In the genomic region with DNA sequence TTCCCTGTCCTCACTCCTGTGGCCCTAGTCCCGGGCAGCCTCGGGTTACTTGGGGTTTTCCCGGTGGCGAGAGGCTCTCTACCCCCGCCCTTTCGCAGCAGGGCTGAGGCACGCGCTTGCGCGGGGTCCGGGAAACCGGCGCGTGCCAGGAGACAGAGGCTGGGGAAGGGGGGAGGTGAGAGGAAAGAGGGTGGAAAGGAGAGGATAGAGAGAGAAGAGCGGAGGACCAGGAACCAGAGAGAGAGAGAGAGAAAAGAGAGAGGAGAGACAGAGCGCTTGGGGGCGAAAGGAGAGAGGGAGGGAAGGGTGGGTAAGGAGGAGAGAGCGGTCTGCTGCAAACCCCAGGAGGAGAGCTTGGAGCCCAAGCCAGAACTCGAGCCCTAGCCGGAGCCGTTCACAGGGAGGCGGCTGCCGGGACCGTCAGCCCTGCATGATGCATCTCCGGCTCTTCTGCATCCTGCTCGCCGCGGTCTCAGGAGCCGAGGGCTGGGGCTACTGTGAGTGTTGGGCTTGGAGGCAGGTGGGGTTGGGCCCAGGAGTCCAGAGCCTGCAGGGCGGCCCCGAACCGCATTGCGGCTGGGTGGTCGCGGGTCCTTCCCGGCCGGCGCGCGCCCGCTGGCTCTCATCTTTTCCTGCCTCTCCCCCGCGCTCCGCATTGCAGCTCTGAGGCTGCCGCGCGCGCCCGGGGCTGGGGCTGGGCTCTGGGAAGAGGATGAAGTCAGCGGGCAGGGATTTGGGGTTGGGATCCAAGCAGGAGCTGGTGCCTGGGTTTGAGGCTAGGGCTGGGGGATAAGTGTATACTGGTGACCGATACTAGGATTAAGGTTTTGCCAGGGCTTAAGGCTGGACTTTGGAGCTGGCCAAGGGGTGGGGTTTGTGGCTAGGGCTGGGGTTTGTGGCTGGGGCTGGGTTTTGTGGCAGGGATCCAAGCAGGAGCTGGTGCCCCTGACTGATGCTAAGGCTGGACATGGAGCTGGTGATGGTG, we compare ENCODE assay signal across 8 cellular contexts. TPM values are rescaled to one million over a fixed set of nuclear protein-coding genes. Genes with fewer than 3 reads are reported as not detected.
DNase-seq lines count a peak whose midpoint lies in the region; ATAC-seq, FAIRE-seq and TF ChIP-seq lines count a peak whose summit lies in the region.

A gene (plus strand): TSS at position 132 of the 985 bp plus-strand sequence. CDS start 299 bp downstream, at position 431.

- DNase-seq in CD8-positive, alpha-beta T cell, result peak in 3 of 7 experiments; percentile 27 to 30 (median 29)
- peak; percentile 93 for DNase-seq in H7
- no peak for DNase-seq in Panc1 (ENCODE audit: low read depth, low spot score)
- peak; percentile 48 for DNase-seq in bronchial epithelial cell (ENCODE audit: low read depth)
- peak; percentile 75 for DNase-seq in iPS-NIHi7 (ENCODE audit: extremely low spot score)
- peak; percentile 55 for DNase-seq in small intestine

- H3K36me3 ChIP-seq in CD8-positive, alpha-beta T cell (ENCODE audit: insufficient read depth, low read length), result no peaks in the 10 kb centered on the region
- no peaks in the 10 kb centered on the region; the same call in 1 of the 2 replicates for H3K36me3 ChIP-seq in H7 (replicated peaks; ENCODE audit: control insufficient read depth, insufficient read depth, low read length)
- no peaks in the 10 kb centered on the region for H3K36me3 ChIP-seq in Panc1 (ENCODE audit: control insufficient read depth, insufficient read depth, low read length)
- no peaks in the 10 kb centered on the region for H3K36me3 ChIP-seq in bronchial epithelial cell (ENCODE audit: control insufficient read depth, insufficient read depth, low read length)
- no peaks in the 10 kb centered on the region for H3K36me3 ChIP-seq in small intestine (ENCODE audit: control insufficient read depth in 2 of 2, insufficient read depth in 2 of 2, low read length in 2 of 2)

- H3K9me3 ChIP-seq in CD8-positive, alpha-beta T cell (ENCODE audit: low read length), result no peaks in the 10 kb centered on the region
- H3K9me3 ChIP-seq in Panc1 (ENCODE audit: control insufficient read depth, insufficient read depth, low read depth, low read length) (no peaks in the 10 kb centered on the region), small intestine (ENCODE audit: control insufficient read depth, low read depth) (peaks cover 1% of the 10 kb centered on the region)

- intact Hi-C loops in CD8-positive, alpha-beta T cell (cut with DNase I, micrococcal nuclease), result no loop called here
- intact Hi-C loops in Panc1 (cut with micrococcal nuclease; ENCODE audit: unreplicated experiment), result no loop called here

- TF ChIP-seq CTCF in CD8-positive, alpha-beta T cell (IDR thresholded peaks at IDR 0.05), result no peak
- no peak for TF ChIP-seq CTCF in Panc1 (IDR thresholded peaks at IDR 0.05)
- no peak for TF ChIP-seq CTCF in bronchial epithelial cell (IDR thresholded peaks at IDR 0.05; ENCODE audit: insufficient read depth, low read length, severe bottlenecking)

- H3K27me3 ChIP-seq in CD8-positive, alpha-beta T cell (ENCODE audit: insufficient read depth, low read length), result no peaks in the 10 kb centered on the region
- peaks cover 23% of the 10 kb centered on the region for H3K27me3 ChIP-seq in H7 (ENCODE audit: control insufficient read depth, insufficient read depth, low read length)
- no peaks in the 10 kb centered on the region for H3K27me3 ChIP-seq in Panc1 (ENCODE audit: control insufficient read depth, insufficient read depth, low read length)
- H3K27me3 ChIP-seq in bronchial epithelial cell (ENCODE audit: control insufficient read depth, insufficient read depth, low read length), result no peaks in the 10 kb centered on the region
- peaks cover 0 to 2% of the 10 kb centered on the region in 2 donors for H3K27me3 ChIP-seq in small intestine (ENCODE audit: control insufficient read depth in 2 of 2, insufficient read depth in 2 of 2, low read length in 2 of 2)

- in situ Hi-C loops in Panc1 (cut with HindIII; ENCODE audit: low pct_unique_long_range_greater_than_20kb, low sequenced_read_pairs), result no loop called here

- POLR2A ChIA-PET in CD8-positive, alpha-beta T cell (lab: Charles Lee), result interaction anchor here (0.9 to 1.8 kb wide), 4 partner anchors 8 to 75 kb away, joined by 3 to 6 read pairs (median 4); no protein-coding TSS in a partner anchor
- POLR2A ChIA-PET in Panc1 (lab: Charles Lee), result interaction anchor here (0.5 kb wide), 1 partner anchor 67 kb away, joined by 6 read pairs; no protein-coding TSS in a partner anchor

- 1 to 2% (median 1%) methylated on average over 38 to 51 of the region's 51 CpGs for WGBS in small intestine, 3 donors

- no peaks in the 10 kb centered on the region for H3K36me3 Mint-ChIP-seq in CD8-positive, alpha-beta T cell

- H3K27ac Mint-ChIP-seq in CD8-positive, alpha-beta T cell, result no peak within 1 kb of the TSS

- H3K9me3 Mint-ChIP-seq in CD8-positive, alpha-beta T cell, result no peaks in the 10 kb centered on the region

- peak within 1 kb of the TSS; percentile 70 for H3K4me3 Mint-ChIP-seq in CD8-positive, alpha-beta T cell

- no peak for FAIRE-seq in bronchial epithelial cell (lab: Jason Lieb, UNC)
- FAIRE-seq in small intestine (lab: Jason Lieb, UNC), result no peak

- no TSS peak for BruUV-seq in Panc1 (replicated peaks; lab: Mats Ljungman, UMichigan)

- H3K4me3 ChIP-seq in CD8-positive, alpha-beta T cell (ENCODE audit: low read depth, low read length), result peak within 1 kb of the TSS; percentile 35
- peak within 1 kb of the TSS; percentile 63 for H3K4me3 ChIP-seq in H7 (ENCODE audit: insufficient read depth, low read depth, low read length)
- H3K4me3 ChIP-seq in Panc1 (ENCODE audit: low read depth in 2 of 2, low read length in 2 of 2), result peak within 1 kb of the TSS; percentile 52 to 67
- H3K4me3 ChIP-seq in bronchial epithelial cell (ENCODE audit: low read depth, low read length), result peak within 1 kb of the TSS; percentile 33
- peak within 1 kb of the TSS in 1 of 2 donors; percentile 34 for H3K4me3 ChIP-seq in small intestine (ENCODE audit: low read depth in 1 of 2, low read length in 2 of 2)

- H3K4me1 ChIP-seq in CD8-positive, alpha-beta T cell (ENCODE audit: insufficient read depth, low read length), result peaks cover 51% of the 10 kb centered on the region
- H3K4me1 ChIP-seq in Panc1 (ENCODE audit: control insufficient read depth, insufficient read depth, low read length) (peaks cover 19% of the 10 kb centered on the region), small intestine (ENCODE audit: control insufficient read depth in 2 of 2, insufficient read depth in 1 of 2, low read depth in 1 of 2, low read length in 1 of 2) (peaks cover 0 to 16% of the 10 kb centered on the region in 2 donors)

- CTCF ChIA-PET in CD8-positive, alpha-beta T cell (lab: Charles Lee), result interaction anchor here (0.7 to 2.8 kb wide), 3 partner anchors 9 to 104 kb away, joined by 3 to 11 read pairs (median 7); no protein-coding TSS in a partner anchor
- CTCF ChIA-PET in Panc1 (lab: Charles Lee), result interaction anchor here (0.6 to 1.3 kb wide), 2 partner anchors 104 to 165 kb away, joined by 4 read pairs; no protein-coding TSS in a partner anchor

- no peak within 1 kb of the TSS for H3K27ac ChIP-seq in CD8-positive, alpha-beta T cell (ENCODE audit: low read depth, low read length)
- H3K27ac ChIP-seq in Panc1 (ENCODE audit: low read length) (peak within 1 kb of the TSS; percentile 83), small intestine (ENCODE audit: low read depth in 1 of 2, low read length in 1 of 2) (peak within 1 kb of the TSS in 1 of 2 donors; percentile 47)

- no peak for ATAC-seq in CD8-positive, alpha-beta T cell
- ATAC-seq in Panc1 (peak; percentile 31), GM21381 (IDR thresholded peaks at IDR 0.05; ENCODE audit: unreplicated experiment) (no peak), GM21528 (IDR thresholded peaks at IDR 0.05; ENCODE audit: low FRiP score, unreplicated experiment) (no peak)

- H3K27me3 Mint-ChIP-seq in CD8-positive, alpha-beta T cell (ENCODE audit: low read depth), result peaks cover 33% of the 10 kb centered on the region

- H3K4me1 Mint-ChIP-seq in CD8-positive, alpha-beta T cell (ENCODE audit: low read depth), result peaks cover 47% of the 10 kb centered on the region

RNA-seq across cellular contexts. Expression of the gene that starts here (rescaled TPM):
- total RNA-seq in CD8-positive, alpha-beta T cell, result 1 to 10 TPM; 1.1 to 1.6 TPM
- 6.1 and 12.0 TPM in 2 replicates for total RNA-seq in H7 (2014; rRNA removed; shearing (Covaris generic))
- 20.4 TPM for total RNA-seq in Panc1 (2021; ENCODE audit: unreplicated experiment)
- polyA plus RNA-seq in Panc1 (2012; ENCODE audit: insufficient read length), result 23.2 TPM
- 0.51 and 0.53 TPM in 2 replicates for total RNA-seq in bronchial epithelial cell
- 1 to 10 TPM in 1 of 3 donors, under 1 TPM in 1, not detected in 1; 0.54 to 2.7 TPM for polyA plus RNA-seq in small intestine

Comparison
In these comparisons a context has a peak if more than half of its experiments do, and no peak if none do; other contexts are left out.
1. Peak in DNase-seq and H3K4me3 ChIP-seq in bronchial epithelial cell; RNA of the gene not detected or under 1 TPM.